ENCODE assay signal across 18 cellular contexts in genomic region chr11:68399916-68400315, GRCh38.
A peak's percentile ranks its signal among the peaks of the same experiment; 100 is the strongest.
DNase-seq lines count a peak whose midpoint lies in the region; ATAC-seq and TF ChIP-seq lines count a peak whose summit lies in the region.
"Had no signal": no experiment of that assay in that cellular context is flagged by ENCODE, and none has a peak within 500 bp of the region (broad histone marks: within the 10 kb centered on the region; RNA-seq: fewer than 3 reads in every experiment).

No MANE protein-coding gene starts in this region.

- H3K4me3 ChIP-seq in heart right ventricle (no peak overlapping the region), muscle layer of duodenum (ENCODE audit: low read depth in 1 of 2, low read length in 2 of 2) (no peak overlapping the region), thymus (ENCODE audit: low read length) (no peak overlapping the region)
- H3K4me3 ChIP-seq: GM12878, SJSA1 had no signal

- intact Hi-C loops in heart right ventricle (cut with DNase I): no loop called here

- ATAC-seq in heart right ventricle: peak; percentile 10 to 48 (median 36)
- no peak for ATAC-seq in HG02938 (IDR thresholded peaks at IDR 0.05; ENCODE audit: unreplicated experiment)
- no peak for ATAC-seq in natural killer cell treated with Interleukin-12 subunit alpha and Interleukin-12 subunit beta and Interleukin-15 and Interleukin-18, amount 100 ng/mL, for 72 hours
- ATAC-seq: activated naive CD8-positive, alpha-beta T cell treated with anti-CD3 and anti-CD28 coated beads, Interleukin-2, amount 50 U/mL, for 24 hours; activated T-cell treated with anti-CD3 and anti-CD28 coated beads, Interleukin-2, amount 50 U/mL, for 4 hours; GM12878 had no signal

- WGBS in heart right ventricle, 2 donors: 16 to 29% methylated on average over 13 of the region's 13 CpGs
- WGBS in thymus: 94% methylated on average over 13 of the region's 13 CpGs

- DNase-seq in RWPE1 (ENCODE audit: low spot score): no peak
- no peak for DNase-seq in heart right ventricle
- DNase-seq in activated gamma-delta T cell (lab: John Stamatoyannopoulos, UW): no peak
- DNase-seq in islet precursor cell: no peak
- DNase-seq in natural killer cell treated with Interleukin-12 subunit alpha and Interleukin-12 subunit beta and Interleukin-15 and Interleukin-18, amount 100 ng/mL, for 72 hours (ENCODE audit: low spot score): no peak
- DNase-seq: activated naive CD8-positive, alpha-beta T cell treated with anti-CD3 and anti-CD28 coated beads, Interleukin-2, amount 50 U/mL, for 24 hours; activated T-cell treated with anti-CD3 and anti-CD28 coated beads, Interleukin-2, amount 50 U/mL, for 4 hours; COR-L47; HCEC 1CT; NCI-H1436 treated with DMSO at 0.1 percent for 48 hours; NCI-H345 had no signal

- peaks cover 0 to 52% (median 12%) of the 10 kb centered on the region in 9 donors for H3K36me3 ChIP-seq in heart right ventricle
- peaks cover 7 to 20% of the 10 kb centered on the region in 2 donors for H3K36me3 ChIP-seq in muscle layer of duodenum (ENCODE audit: control insufficient read depth in 1 of 2, insufficient read depth in 2 of 2, low read length in 2 of 2)
- peaks cover 15% of the 10 kb centered on the region for H3K36me3 ChIP-seq in thymus (ENCODE audit: control insufficient read depth, insufficient read depth)
- H3K36me3 ChIP-seq: neutrophil had no signal

- H3K9me3 Mint-ChIP-seq in natural killer cell treated with Interleukin-12 subunit alpha and Interleukin-12 subunit beta and Interleukin-15 and Interleukin-18, amount 100 ng/mL, for 72 hours: no peaks in the 10 kb centered on the region
- H3K9me3 Mint-ChIP-seq: activated naive CD8-positive, alpha-beta T cell treated with anti-CD3 and anti-CD28 coated beads, Interleukin-2, amount 50 U/mL, for 24 hours; activated T-cell treated with anti-CD3 and anti-CD28 coated beads, Interleukin-2, amount 50 U/mL, for 4 hours had no signal

- H3K4me1 Mint-ChIP-seq in natural killer cell treated with Interleukin-12 subunit alpha and Interleukin-12 subunit beta and Interleukin-15 and Interleukin-18, amount 100 ng/mL, for 72 hours (ENCODE audit: low read depth in 2 of 2): no peaks in the 10 kb centered on the region
- H3K4me1 Mint-ChIP-seq: activated naive CD8-positive, alpha-beta T cell treated with anti-CD3 and anti-CD28 coated beads, Interleukin-2, amount 50 U/mL, for 24 hours had no signal

- CTCF ChIA-PET in RWPE1 (lab: Yijun Ruan, JAX): no interaction called here

- no peaks in the 10 kb centered on the region for H3K36me3 Mint-ChIP-seq in natural killer cell treated with Interleukin-12 subunit alpha and Interleukin-12 subunit beta and Interleukin-15 and Interleukin-18, amount 100 ng/mL, for 72 hours

- H3K27ac Mint-ChIP-seq in natural killer cell treated with Interleukin-12 subunit alpha and Interleukin-12 subunit beta and Interleukin-15 and Interleukin-18, amount 100 ng/mL, for 72 hours: no peak overlapping the region
- H3K27ac Mint-ChIP-seq: activated naive CD8-positive, alpha-beta T cell treated with anti-CD3 and anti-CD28 coated beads, Interleukin-2, amount 50 U/mL, for 24 hours had no signal

- H3K27ac ChIP-seq in RWPE1 (peak overlapping the region; percentile 46), heart right ventricle (peak overlapping the region; percentile 62 to 93 (median 84)), muscle layer of duodenum (ENCODE audit: low read length) (peak overlapping the region; percentile 9), thymus (ENCODE audit: low read depth) (peak overlapping the region; percentile 21)
- H3K27ac ChIP-seq: KMS-11, neutrophil, SJSA1 had no signal

- POLR2A ChIA-PET in RWPE1 (lab: Yijun Ruan, JAX; ENCODE audit: low non-redundant PET): no interaction called here

- H3K4me3 Mint-ChIP-seq in natural killer cell treated with Interleukin-12 subunit alpha and Interleukin-12 subunit beta and Interleukin-15 and Interleukin-18, amount 100 ng/mL, for 72 hours: no peak overlapping the region
- H3K4me3 Mint-ChIP-seq: activated naive CD8-positive, alpha-beta T cell treated with anti-CD3 and anti-CD28 coated beads, Interleukin-2, amount 50 U/mL, for 24 hours; activated T-cell treated with anti-CD3 and anti-CD28 coated beads, Interleukin-2, amount 50 U/mL, for 4 hours had no signal

- H3K9me3 ChIP-seq in heart right ventricle (no peaks in the 10 kb centered on the region), muscle layer of duodenum (ENCODE audit: control insufficient read depth in 1 of 2, low read length in 2 of 2) (no peaks in the 10 kb centered on the region), thymus (ENCODE audit: control insufficient read depth) (no peaks in the 10 kb centered on the region)
- H3K9me3 ChIP-seq: neutrophil, SJSA1 had no signal

- TF ChIP-seq CTCF in RWPE1 (conservative IDR thresholded peaks at IDR 0.05; ENCODE audit: low read depth) (no peak), heart right ventricle (IDR thresholded peaks at IDR 0.05) (no peak)

- H3K27me3 Mint-ChIP-seq in natural killer cell treated with Interleukin-12 subunit alpha and Interleukin-12 subunit beta and Interleukin-15 and Interleukin-18, amount 100 ng/mL, for 72 hours: no peaks in the 10 kb centered on the region
- H3K27me3 Mint-ChIP-seq: activated naive CD8-positive, alpha-beta T cell treated with anti-CD3 and anti-CD28 coated beads, Interleukin-2, amount 50 U/mL, for 24 hours had no signal

- H3K27me3 ChIP-seq in heart right ventricle: no peaks in the 10 kb centered on the region
- H3K27me3 ChIP-seq in muscle layer of duodenum (ENCODE audit: low read depth, low read length): no peaks in the 10 kb centered on the region
- H3K27me3 ChIP-seq in thymus (ENCODE audit: control insufficient read depth, insufficient read depth): no peaks in the 10 kb centered on the region
- H3K27me3 ChIP-seq: neutrophil, SJSA1 had no signal

- H3K4me1 ChIP-seq in heart right ventricle (peaks cover 16 to 55% (median 40%) of the 10 kb centered on the region in 9 donors), muscle layer of duodenum (ENCODE audit: control insufficient read depth in 1 of 2, insufficient read depth in 2 of 2, low read length in 2 of 2) (peaks cover 3 to 19% of the 10 kb centered on the region in 2 donors), thymus (ENCODE audit: control insufficient read depth, insufficient read depth, low read length) (no peaks in the 10 kb centered on the region)
- H3K4me1 ChIP-seq: SJSA1 had no signal

Comparison
In these comparisons a context has a peak if more than half of its experiments do, and no peak if none do; other contexts are left out.
1. H3K27ac ChIP-seq: peak in every context shown above with its lines; median percentile 84 in heart right ventricle; 46 in RWPE1; 21 in thymus; 9 in muscle layer of duodenum.
2. ATAC-seq: peak in heart right ventricle (8 of 8); none in HG02938 (single experiment) and natural killer cell treated with Interleukin-12 subunit alpha and Interleukin-12 subunit beta and Interleukin-15 and Interleukin-18, amount 100 ng/mL, for 72 hours (0 of 2).